19 cellular contexts compared by ENCODE assay signal in the genomic region with DNA sequence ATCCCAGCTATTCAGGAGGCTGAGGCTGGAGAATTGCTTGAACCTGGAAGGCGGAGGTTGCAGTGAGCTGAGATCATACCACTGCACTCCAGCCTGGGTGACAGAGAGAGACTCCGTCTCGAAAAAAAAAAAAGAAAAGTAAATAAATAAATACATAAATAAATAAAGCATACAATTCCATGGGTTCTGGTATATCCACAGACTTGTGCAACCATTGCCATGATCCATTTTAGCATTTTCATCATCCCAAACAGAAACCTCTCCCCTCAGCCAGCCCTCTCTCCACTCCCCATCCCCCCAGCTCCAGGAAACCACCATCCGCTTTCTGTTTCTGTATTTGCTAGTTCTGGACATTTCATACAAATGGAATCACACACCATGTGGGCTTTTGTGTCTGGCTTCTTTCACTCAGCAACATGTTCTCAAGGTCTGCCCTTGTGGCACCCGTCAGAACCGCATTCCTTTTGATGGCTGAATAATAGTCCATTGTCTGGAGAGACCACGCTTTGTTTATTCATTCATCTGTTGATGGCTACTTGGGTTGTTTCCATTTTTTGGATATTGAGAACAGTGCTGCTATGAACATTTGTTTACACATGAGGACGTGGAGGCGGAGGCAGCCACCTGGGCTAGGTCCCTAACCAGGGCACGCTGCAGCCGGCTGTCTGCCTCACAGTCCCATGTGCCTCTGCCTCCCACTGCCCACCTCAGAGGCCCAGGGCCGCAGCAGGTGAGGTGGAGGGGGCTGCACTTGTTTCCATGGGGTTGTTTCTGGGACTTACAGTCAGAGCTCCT.
DNase-seq lines count a peak whose midpoint lies in the region; ATAC-seq and TF ChIP-seq lines count a peak whose summit lies in the region.
"Had no signal": no experiment of that assay in that cellular context is flagged by ENCODE, and none has a peak within 500 bp of the region (broad histone marks: within the 10 kb centered on the region; RNA-seq: fewer than 3 reads in every experiment).

No MANE protein-coding gene starts in this region.

- DNase-seq in NCI-H2029 treated with DMSO at 0.1 percent for 48 hours (lab: John Stamatoyannopoulos, UW) (peak; percentile 44), NCI-H2029 (lab: John Stamatoyannopoulos, UW) (no peak), cardiac fibroblast (ENCODE audit: low read depth in 2 of 2) (peak; percentile 84 to 95), islet precursor cell (peak; percentile 84), progenitor cell of endocrine pancreas (ENCODE audit: low spot score, unreplicated experiment) (no peak), osteocyte (ENCODE audit: extremely low spot score, unreplicated experiment) (no peak), SHP77 treated with DMSO at 0.1 percent for 48 hours (lab: John Stamatoyannopoulos, UW) (no peak)
- DNase-seq: activated CD4-positive, alpha-beta memory T cell treated with anti-CD3 and anti-CD28 coated beads, Interleukin-2, amount 10 ng/mL, durations not matched to agents 7 days and 5 days; activated naive CD8-positive, alpha-beta T cell treated with anti-CD3 and anti-CD28 coated beads, Interleukin-2, amount 10 ng/mL, durations not matched to agents 7 days and 5 days; activated T-cell treated with anti-CD3 and anti-CD28 coated beads, Interleukin-2, amount 50 U/mL, for 4 hours; H9; naive B cell; NCI-H1105; stimulated activated naive CD4-positive, alpha-beta T cell treated with Interleukin-2 at 50 U/mL for 16 hours; T-cell; upper lobe of left lung had no signal

- H3K27me3 Mint-ChIP-seq in progenitor cell of endocrine pancreas, result peaks cover 20% of the 10 kb centered on the region
- H3K27me3 Mint-ChIP-seq in osteocyte (ENCODE audit: unreplicated experiment), result peaks cover 40% of the 10 kb centered on the region

- H3K27ac Mint-ChIP-seq in progenitor cell of endocrine pancreas, result peak overlapping the region; percentile 71
- H3K27ac Mint-ChIP-seq in osteocyte (ENCODE audit: unreplicated experiment), result no peak overlapping the region
- H3K27ac Mint-ChIP-seq: activated CD4-positive, alpha-beta memory T cell treated with anti-CD3 and anti-CD28 coated beads, Interleukin-2, amount 10 ng/mL, durations not matched to agents 7 days and 5 days; activated naive CD8-positive, alpha-beta T cell treated with anti-CD3 and anti-CD28 coated beads, Interleukin-2, amount 10 ng/mL, durations not matched to agents 7 days and 5 days; H9; naive B cell; T-cell had no signal

- H3K9me3 Mint-ChIP-seq in progenitor cell of endocrine pancreas (ENCODE audit: low read depth) (no peaks in the 10 kb centered on the region), osteocyte (ENCODE audit: unreplicated experiment) (no peaks in the 10 kb centered on the region)
- H3K9me3 Mint-ChIP-seq: activated CD4-positive, alpha-beta memory T cell treated with anti-CD3 and anti-CD28 coated beads, Interleukin-2, amount 10 ng/mL, durations not matched to agents 7 days and 5 days; activated naive CD8-positive, alpha-beta T cell treated with anti-CD3 and anti-CD28 coated beads, Interleukin-2, amount 10 ng/mL, durations not matched to agents 7 days and 5 days; activated T-cell treated with anti-CD3 and anti-CD28 coated beads, Interleukin-2, amount 50 U/mL, for 4 hours; H9; naive B cell; T-cell had no signal

- no peak overlapping the region for H3K4me3 Mint-ChIP-seq in progenitor cell of endocrine pancreas (ENCODE audit: low read depth)
- no peak overlapping the region for H3K4me3 Mint-ChIP-seq in osteocyte (ENCODE audit: unreplicated experiment)
- H3K4me3 Mint-ChIP-seq: activated CD4-positive, alpha-beta memory T cell treated with anti-CD3 and anti-CD28 coated beads, Interleukin-2, amount 10 ng/mL, durations not matched to agents 7 days and 5 days; activated naive CD8-positive, alpha-beta T cell treated with anti-CD3 and anti-CD28 coated beads, Interleukin-2, amount 10 ng/mL, durations not matched to agents 7 days and 5 days; activated T-cell treated with anti-CD3 and anti-CD28 coated beads, Interleukin-2, amount 50 U/mL, for 4 hours; T-cell had no signal

- no peaks in the 10 kb centered on the region for H3K36me3 Mint-ChIP-seq in progenitor cell of endocrine pancreas (ENCODE audit: insufficient read depth)
- H3K36me3 Mint-ChIP-seq in osteocyte (ENCODE audit: unreplicated experiment), result no peaks in the 10 kb centered on the region
- H3K36me3 Mint-ChIP-seq: activated naive CD8-positive, alpha-beta T cell treated with anti-CD3 and anti-CD28 coated beads, Interleukin-2, amount 10 ng/mL, durations not matched to agents 7 days and 5 days; naive B cell; T-cell had no signal

- peaks cover 2% of the 10 kb centered on the region for H3K4me1 Mint-ChIP-seq in progenitor cell of endocrine pancreas (ENCODE audit: low read depth)
- no peaks in the 10 kb centered on the region for H3K4me1 Mint-ChIP-seq in osteocyte (ENCODE audit: unreplicated experiment)
- H3K4me1 Mint-ChIP-seq: naive B cell had no signal

- TF ChIP-seq CTCF in cardiac fibroblast (IDR thresholded peaks at IDR 0.05; ENCODE audit: low read depth, low read length) (no peak), progenitor cell of endocrine pancreas (IDR thresholded peaks at IDR 0.05; ENCODE audit: unreplicated experiment) (no peak), osteocyte (IDR thresholded peaks at IDR 0.05) (no peak)

- no peak for ATAC-seq in HG02623 (IDR thresholded peaks at IDR 0.05; ENCODE audit: unreplicated experiment)
- ATAC-seq: activated T-cell treated with anti-CD3 and anti-CD28 coated beads, Interleukin-2, amount 50 U/mL, for 4 hours; left lobe of liver; T-cell had no signal

- H3K4me3 ChIP-seq in cardiac fibroblast (replicated peaks in 1 of 2; ENCODE audit: low read depth in 2 of 2, low read length in 2 of 2), result no peak overlapping the region
- H3K4me3 ChIP-seq: BLaER1, upper lobe of left lung had no signal

Comparison
In these comparisons a context has a peak if more than half of its experiments do, and no peak if none do; other contexts are left out.
1. DNase-seq: peak in NCI-H2029 treated with DMSO at 0.1 percent for 48 hours (single experiment), cardiac fibroblast (2 of 2) and islet precursor cell (single experiment); none in NCI-H2029 (single experiment), progenitor cell of endocrine pancreas (single experiment), osteocyte (single experiment) and SHP77 treated with DMSO at 0.1 percent for 48 hours (single experiment).